Comparison of ENCODE assay signal across 8 cellular contexts in the genomic region with DNA sequence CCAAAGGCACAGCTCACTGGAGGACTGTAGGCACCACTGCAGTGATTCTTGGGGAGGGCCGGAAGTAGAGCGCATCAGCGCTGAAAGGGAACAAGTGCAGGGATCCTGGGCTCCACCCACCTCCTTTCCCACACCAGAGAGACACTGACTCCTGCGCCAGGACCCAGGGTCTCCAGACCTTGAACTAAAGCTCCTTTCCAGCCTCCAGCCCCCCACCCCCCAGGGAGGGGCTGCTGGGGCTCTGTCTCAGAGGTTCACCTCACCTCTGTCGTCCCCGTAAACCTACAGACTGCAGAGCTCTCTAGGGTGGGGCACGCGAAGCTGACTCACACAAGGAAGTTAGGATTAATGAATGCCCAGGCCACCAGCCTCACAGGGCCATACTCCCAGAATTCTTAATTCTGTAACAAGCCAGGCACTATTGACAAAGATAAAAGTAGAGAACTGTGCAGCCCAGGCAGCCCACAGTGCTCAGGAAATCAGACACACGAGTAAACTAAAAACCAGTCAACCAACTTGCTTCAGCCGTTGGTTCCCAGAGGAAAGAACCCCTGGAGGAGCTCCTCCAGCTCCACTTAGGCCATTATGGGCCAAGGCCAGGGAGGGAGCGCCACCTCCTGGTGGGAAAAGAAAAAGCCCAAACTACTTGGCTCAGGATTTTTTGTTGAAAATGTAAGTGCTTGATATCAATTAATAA. TPM values are rescaled to one million over a fixed set of nuclear protein-coding genes. Genes with fewer than 3 reads are reported as not detected.
DNase-seq lines count a peak whose midpoint lies in the region; ATAC-seq and TF ChIP-seq lines count a peak whose summit lies in the region.

No MANE protein-coding gene starts in this region.

- peak; percentile 78 for ATAC-seq in left colon

- peak; percentile 69 for DNase-seq in 8988T
- DNase-seq in GM12865 (ENCODE audit: low read depth): peak; percentile 62
- DNase-seq in NCI-H2107 treated with DMSO at 0.1 percent for 48 hours (lab: John Stamatoyannopoulos, UW; ENCODE audit: unreplicated experiment): peak; percentile 48
- DNase-seq in activated CD4-positive, alpha-beta T cell treated with anti-CD3 and anti-CD28 coated beads for 1 hour: peak; percentile 35
- peak; percentile 41 for DNase-seq in cerebellum (ENCODE audit: low spot score)
- peak; percentile 58 to 75 for DNase-seq in left colon
- peak; percentile 19 to 51 for DNase-seq in stimulated activated CD4-positive, alpha-beta T cell treated with anti-CD3 and anti-CD28 coated beads, Interleukin-4, amount 100 ng/mL, for 4 hours
- DNase-seq in OCI-M2 (lab: John Stamatoyannopoulos, UW; ENCODE audit: unreplicated experiment): no peak

- peak; percentile 83 for TF ChIP-seq CTCF in GM12865 (IDR thresholded peaks at IDR 0.05; ENCODE audit: insufficient read depth, low read depth, low read length, missing control alignments)

- intact Hi-C loops in left colon (cut with DNase I, micrococcal nuclease): loop anchor here in 1 of 2 donors (5.0 kb wide), 1 partner anchor 346 kb away; no protein-coding TSS in a partner anchor

- no peak overlapping the region for H3K4me3 ChIP-seq in GM12865 (ENCODE audit: low read depth, low read length)

RNA-seq across cellular contexts. Expression of gene ACAA2, which starts 45.1 kb away (rescaled TPM):
- total RNA-seq in cerebellum (24.6 TPM), left colon (100 to 1,000 TPM; 295 to 358 TPM)

Comparison
In these comparisons a context has a peak if more than half of its experiments do, and no peak if none do; other contexts are left out.
1. RNA of gene ACAA2, which starts 45.1 kb away (total RNA-seq): 295 to 358 TPM in left colon; 24.6 TPM in cerebellum (single experiment); every median in the first group is over 10 times any median in the second.